In genomic region chr5:143277536-143277935, GRCh38 we compare ENCODE assay signal across 23 cellular contexts.
"Had no signal": no experiment of that assay in that cellular context is flagged by ENCODE, and none has a peak within 500 bp of the region (broad histone marks: within the 10 kb centered on the region; RNA-seq: fewer than 3 reads in every experiment).

No MANE protein-coding gene starts in this region.

- H3K4me2 ChIP-seq: SK-N-SH had no signal

- H3K4me3 ChIP-seq: MG63 had no signal

- DNase-seq: Karpas-422; KG1; MG63; NCI-H1092; NCI-H1105 treated with DMSO at 0.1 percent for 48 hours; NCI-H1417 treated with DMSO at 0.1 percent for 48 hours; NCI-H146; NCI-H1694 treated with DMSO at 0.1 percent for 48 hours; NCI-H1930; NCI-H2081; NCI-H2107; NCI-H2227 treated with DMSO at 0.1 percent for 48 hours; NCI-H510A; NCI-H524 treated with DMSO at 0.1 percent for 48 hours; NCI-H69; NCI-H774; NK-92 treated with Interleukin-12 subunit alpha and Interleukin-12 subunit beta, amount 100 ng/mL, for 24 hours; PC-3; SHP77; SK-N-SH; SW 1271 had no signal

- ATAC-seq: Panc1, PC-3 had no signal

- H3K9me3 ChIP-seq: MG63, SK-N-SH had no signal

- H3K27ac ChIP-seq: RWPE1 had no signal
